In the genomic region with DNA sequence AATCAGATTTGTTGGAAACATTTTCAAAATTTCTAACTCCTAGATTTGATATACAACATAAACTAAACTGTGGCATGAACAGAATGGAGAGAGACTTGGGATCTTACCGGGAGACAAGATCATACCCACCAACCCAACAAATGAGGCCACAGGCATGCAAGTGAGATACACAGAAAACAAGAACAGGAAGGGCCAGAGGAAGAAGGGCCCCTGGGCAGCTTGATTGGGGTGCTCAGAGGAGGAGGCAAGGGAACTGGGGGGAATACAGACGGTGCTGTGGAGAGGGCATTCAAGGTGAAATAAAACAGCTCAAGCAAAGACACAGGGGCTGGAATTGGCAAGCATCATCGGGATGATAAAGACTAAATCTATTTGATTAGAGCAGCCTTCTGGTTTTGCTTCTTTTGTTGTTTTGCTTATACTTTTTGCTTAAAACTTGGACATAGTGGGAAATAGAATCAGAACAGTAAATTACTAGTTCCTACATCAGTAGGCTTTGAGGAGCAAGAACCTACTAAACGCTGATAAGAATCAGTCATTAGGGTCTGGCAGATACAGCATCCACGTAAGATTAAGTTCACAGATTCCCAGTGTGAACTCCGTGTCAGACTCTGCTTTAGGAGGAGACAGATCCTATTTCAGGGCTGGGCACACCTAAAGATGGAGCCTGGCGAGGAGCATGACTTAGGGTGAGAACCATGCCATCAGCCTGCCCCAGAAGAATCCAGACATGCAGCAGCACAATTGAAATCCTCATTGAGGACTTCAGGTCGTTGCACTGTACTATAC, we compare ENCODE assay signal across 18 cellular contexts. TPM values are rescaled to one million over a fixed set of nuclear protein-coding genes. Genes with fewer than 3 reads are reported as not detected.
DNase-seq lines count a peak whose midpoint lies in the region; ATAC-seq and TF ChIP-seq lines count a peak whose summit lies in the region.
"Had no signal": no experiment of that assay in that cellular context is flagged by ENCODE, and none has a peak within 500 bp of the region (broad histone marks: within the 10 kb centered on the region; RNA-seq: fewer than 3 reads in every experiment).

No MANE protein-coding gene starts in this region.

- POLR2A ChIA-PET in naive thymus-derived CD8-positive, alpha-beta T cell (lab: Charles Lee): no interaction called here

- no peaks in the 10 kb centered on the region for H3K9me3 Mint-ChIP-seq in stimulated activated naive CD8-positive, alpha-beta T cell treated with anti-CD3 and anti-CD28 coated beads, Interleukin-15, amount 100 ng/mL, for 72 hours
- H3K9me3 Mint-ChIP-seq in naive thymus-derived CD8-positive, alpha-beta T cell: no peaks in the 10 kb centered on the region
- H3K9me3 Mint-ChIP-seq: brain; T-helper 2 cell treated with Interferon-gamma antibody and Interleukin-4, amounts not matched to agents 5 μg/mL and 100 μg/mL, for 36 hours had no signal

- peak overlapping the region; percentile 29 to 82 for H3K27ac Mint-ChIP-seq in stimulated activated naive CD8-positive, alpha-beta T cell treated with anti-CD3 and anti-CD28 coated beads, Interleukin-15, amount 100 ng/mL, for 72 hours
- H3K27ac Mint-ChIP-seq in naive thymus-derived CD8-positive, alpha-beta T cell: peak overlapping the region in 1 of 10 donors; percentile 35
- H3K27ac Mint-ChIP-seq: T-helper 2 cell treated with Interferon-gamma antibody and Interleukin-4, amounts not matched to agents 5 μg/mL and 100 μg/mL, for 36 hours had no signal

- no peak for ATAC-seq in stimulated activated naive CD8-positive, alpha-beta T cell treated with anti-CD3 and anti-CD28 coated beads, Interleukin-15, amount 100 ng/mL, for 72 hours
- no peak for ATAC-seq in stimulated activated naive CD8-positive, alpha-beta T cell treated with anti-CD3 and anti-CD28 coated beads, Interleukin-15, Interleukin-2, amounts not matched to agents 100 U/mL and 50 U/mL, for 24 hours
- ATAC-seq in SK-N-SH treated with all-trans-retinoic acid at 6 μM for 48 hours (peak; percentile 46), GM19328 (IDR thresholded peaks at IDR 0.05; ENCODE audit: unreplicated experiment) (no peak), HG02678 (IDR thresholded peaks at IDR 0.05; ENCODE audit: unreplicated experiment) (no peak)
- no peak for ATAC-seq in naive thymus-derived CD8-positive, alpha-beta T cell

- H3K27me3 Mint-ChIP-seq in stimulated activated naive CD8-positive, alpha-beta T cell treated with anti-CD3 and anti-CD28 coated beads, Interleukin-15, amount 100 ng/mL, for 72 hours: no peaks in the 10 kb centered on the region
- no peaks in the 10 kb centered on the region for H3K27me3 Mint-ChIP-seq in naive thymus-derived CD8-positive, alpha-beta T cell
- H3K27me3 Mint-ChIP-seq: brain had no signal

- DNase-seq in stimulated activated naive CD8-positive, alpha-beta T cell treated with anti-CD3 and anti-CD28 coated beads, Interleukin-15, amount 100 ng/mL, for 72 hours: no peak
- DNase-seq in stimulated activated naive CD8-positive, alpha-beta T cell treated with anti-CD3 and anti-CD28 coated beads, Interleukin-15, Interleukin-2, amounts not matched to agents 100 U/mL and 50 U/mL, for 24 hours: no peak
- DNase-seq in islet precursor cell (peak; percentile 26), SIG-M5 (lab: John Stamatoyannopoulos, UW) (no peak)
- no peak for DNase-seq in naive thymus-derived CD8-positive, alpha-beta T cell
- DNase-seq: activated CD4-positive, alpha-beta T cell treated with anti-CD3 and anti-CD28 coated beads for 1 hour; activated naive CD4-positive, alpha-beta T cell; COR-L47; midbrain; NCI-H1694; nucleus accumbens; right lobe of liver; Right ventricle myocardium superior had no signal

- no peaks in the 10 kb centered on the region for H3K36me3 Mint-ChIP-seq in naive thymus-derived CD8-positive, alpha-beta T cell

- peaks cover 33% of the 10 kb centered on the region for H3K4me1 Mint-ChIP-seq in stimulated activated naive CD8-positive, alpha-beta T cell treated with anti-CD3 and anti-CD28 coated beads, Interleukin-15, amount 100 ng/mL, for 72 hours
- peaks cover 7 to 34% (median 8%) of the 10 kb centered on the region in 4 donors for H3K4me1 Mint-ChIP-seq in naive thymus-derived CD8-positive, alpha-beta T cell

- H3K4me3 Mint-ChIP-seq in stimulated activated naive CD8-positive, alpha-beta T cell treated with anti-CD3 and anti-CD28 coated beads, Interleukin-15, amount 100 ng/mL, for 72 hours: peak overlapping the region in 1 of 2 donors; percentile 62
- H3K4me3 Mint-ChIP-seq in naive thymus-derived CD8-positive, alpha-beta T cell: peak overlapping the region in 1 of 10 donors; percentile 30
- H3K4me3 Mint-ChIP-seq: T-helper 2 cell treated with Interferon-gamma antibody and Interleukin-4, amounts not matched to agents 5 μg/mL and 100 μg/mL, for 36 hours had no signal

TF ChIP-seq in SK-N-SH treated with all-trans-retinoic acid at 6 μM for 48 hours, 23 proteins besides CTCF, POLR2A, EP300 and RAD21:
- TF ChIP-seq, protein P1, sequence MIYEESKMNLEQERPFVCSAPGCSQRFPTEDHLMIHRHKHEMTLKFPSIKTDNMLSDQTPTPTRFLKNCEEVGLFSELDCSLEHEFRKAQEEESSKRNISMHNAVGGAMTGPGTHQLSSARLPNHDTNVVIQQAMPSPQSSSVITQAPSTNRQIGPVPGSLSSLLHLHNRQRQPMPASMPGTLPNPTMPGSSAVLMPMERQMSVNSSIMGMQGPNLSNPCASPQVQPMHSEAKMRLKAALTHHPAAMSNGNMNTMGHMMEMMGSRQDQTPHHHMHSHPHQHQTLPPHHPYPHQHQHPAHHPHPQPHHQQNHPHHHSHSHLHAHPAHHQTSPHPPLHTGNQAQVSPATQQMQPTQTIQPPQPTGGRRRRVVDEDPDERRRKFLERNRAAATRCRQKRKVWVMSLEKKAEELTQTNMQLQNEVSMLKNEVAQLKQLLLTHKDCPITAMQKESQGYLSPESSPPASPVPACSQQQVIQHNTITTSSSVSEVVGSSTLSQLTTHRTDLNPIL (CRISPR knock-in tag; IDR thresholded peaks at IDR 0.05; ENCODE audit: low read depth): no peak
- TF ChIP-seq TCF4 (CRISPR knock-in tag; IDR thresholded peaks at IDR 0.05; ENCODE audit: borderline replicate concordance) (peak; percentile 51; the same call in 1 of the 2 replicates), ISL1 (CRISPR knock-in tag; IDR thresholded peaks at IDR 0.05) (0 out of 2 replicates have a peak, but pooled peaks have one; percentile 33)
- TF ChIP-seq, protein P2, sequence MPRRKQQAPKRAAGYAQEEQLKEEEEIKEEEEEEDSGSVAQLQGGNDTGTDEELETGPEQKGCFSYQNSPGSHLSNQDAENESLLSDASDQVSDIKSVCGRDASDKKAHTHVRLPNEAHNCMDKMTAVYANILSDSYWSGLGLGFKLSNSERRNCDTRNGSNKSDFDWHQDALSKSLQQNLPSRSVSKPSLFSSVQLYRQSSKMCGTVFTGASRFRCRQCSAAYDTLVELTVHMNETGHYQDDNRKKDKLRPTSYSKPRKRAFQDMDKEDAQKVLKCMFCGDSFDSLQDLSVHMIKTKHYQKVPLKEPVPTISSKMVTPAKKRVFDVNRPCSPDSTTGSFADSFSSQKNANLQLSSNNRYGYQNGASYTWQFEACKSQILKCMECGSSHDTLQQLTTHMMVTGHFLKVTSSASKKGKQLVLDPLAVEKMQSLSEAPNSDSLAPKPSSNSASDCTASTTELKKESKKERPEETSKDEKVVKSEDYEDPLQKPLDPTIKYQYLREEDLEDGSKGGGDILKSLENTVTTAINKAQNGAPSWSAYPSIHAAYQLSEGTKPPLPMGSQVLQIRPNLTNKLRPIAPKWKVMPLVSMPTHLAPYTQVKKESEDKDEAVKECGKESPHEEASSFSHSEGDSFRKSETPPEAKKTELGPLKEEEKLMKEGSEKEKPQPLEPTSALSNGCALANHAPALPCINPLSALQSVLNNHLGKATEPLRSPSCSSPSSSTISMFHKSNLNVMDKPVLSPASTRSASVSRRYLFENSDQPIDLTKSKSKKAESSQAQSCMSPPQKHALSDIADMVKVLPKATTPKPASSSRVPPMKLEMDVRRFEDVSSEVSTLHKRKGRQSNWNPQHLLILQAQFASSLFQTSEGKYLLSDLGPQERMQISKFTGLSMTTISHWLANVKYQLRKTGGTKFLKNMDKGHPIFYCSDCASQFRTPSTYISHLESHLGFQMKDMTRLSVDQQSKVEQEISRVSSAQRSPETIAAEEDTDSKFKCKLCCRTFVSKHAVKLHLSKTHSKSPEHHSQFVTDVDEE (CRISPR knock-in tag; IDR thresholded peaks at IDR 0.05): 0 out of 2 replicates have a peak, but pooled peaks have one; percentile 34

RNA-seq across cellular contexts. Expression of a gene that starts 3.5 kb away (rescaled TPM):
- total RNA-seq in naive thymus-derived CD8-positive, alpha-beta T cell: under 1 TPM; 0.33 to 0.42 TPM
- polyA plus RNA-seq in naive thymus-derived CD8-positive, alpha-beta T cell: under 1 TPM; 0.11 to 0.38 (median 0.23) TPM

RNA-seq across cellular contexts. Expression of a gene that starts 37.1 kb away (rescaled TPM):
- total RNA-seq in naive thymus-derived CD8-positive, alpha-beta T cell: 10 to 100 TPM; 13.5 to 13.6 TPM
- 1 to 10 TPM; 2.1 to 4.8 (median 3.2) TPM for polyA plus RNA-seq in naive thymus-derived CD8-positive, alpha-beta T cell
